21 cellular contexts compared by ENCODE assay signal in genomic region chr3:4833471-4833870, GRCh38.
DNase-seq lines count a peak whose midpoint lies in the region; ATAC-seq, FAIRE-seq and TF ChIP-seq lines count a peak whose summit lies in the region.
"Had no signal": no experiment of that assay in that cellular context is flagged by ENCODE, and none has a peak within 500 bp of the region (broad histone marks: within the 10 kb centered on the region; RNA-seq: fewer than 3 reads in every experiment).

No MANE protein-coding gene starts in this region.

- no peak for TF ChIP-seq POLR2A in Peyer's patch (IDR thresholded peaks at IDR 0.05)

- no peak overlapping the region for H2AFZ ChIP-seq in astrocyte (ENCODE audit: low read depth, low read length)
- H2AFZ ChIP-seq in smooth muscle cell (ENCODE audit: low read depth), result no peak overlapping the region

- H3K36me3 ChIP-seq in Peyer's patch (no peaks in the 10 kb centered on the region), astrocyte (ENCODE audit: insufficient read depth, low read length) (no peaks in the 10 kb centered on the region), smooth muscle cell (ENCODE audit: low read depth) (no peaks in the 10 kb centered on the region)

- H3K36me3 Mint-ChIP-seq in activated naive CD4-positive, alpha-beta T cell treated with anti-CD3 and anti-CD28 coated beads for 36 hours (ENCODE audit: low read depth), result peaks cover 25% of the 10 kb centered on the region
- H3K36me3 Mint-ChIP-seq in astrocyte (ENCODE audit: low read depth, unreplicated experiment), result peaks cover 1% of the 10 kb centered on the region

- 89% methylated on average over 5 of the region's 5 CpGs for WGBS in smooth muscle cell (ENCODE audit: low lambda C conversion rate)

- H3K4me3 ChIP-seq in Peyer's patch, result no peak overlapping the region
- H3K4me3 ChIP-seq in astrocyte (ENCODE audit: insufficient read depth, low read depth, low read length), result no peak overlapping the region
- no peak overlapping the region for H3K4me3 ChIP-seq in smooth muscle cell
- H3K4me3 ChIP-seq: vagina had no signal

- H3K4me1 ChIP-seq in Peyer's patch (peaks cover 0 to 14% (median 10%) of the 10 kb centered on the region in 4 donors), astrocyte (ENCODE audit: insufficient read depth, low read length) (peaks cover 30% of the 10 kb centered on the region), smooth muscle cell (ENCODE audit: low read depth) (peaks cover 28% of the 10 kb centered on the region)

- intact Hi-C loops in activated naive CD4-positive, alpha-beta T cell treated with anti-CD3 and anti-CD28 coated beads for 36 hours (cut with micrococcal nuclease), result loop anchor here (5.0 kb wide), 1 partner anchor 341 kb away; the partner anchor contains the start of gene ITPR1
- intact Hi-C loops in left colon (cut with DNase I, micrococcal nuclease), result no loop called here

- DNase-seq in activated naive CD4-positive, alpha-beta T cell treated with anti-CD3 and anti-CD28 coated beads for 36 hours, result no peak
- no peak for DNase-seq in activated naive CD4-positive, alpha-beta T cell (lab: John Stamatoyannopoulos, UW)
- no peak for DNase-seq in Peyer's patch
- DNase-seq in astrocyte (ENCODE audit: low read depth), result no peak
- no peak for DNase-seq in smooth muscle cell (lab: John Stamatoyannopoulos, UW; ENCODE audit: unreplicated experiment)
- no peak for DNase-seq in midbrain (lab: John Stamatoyannopoulos, UW)
- no peak for DNase-seq in left colon
- DNase-seq: aorta; Calu3; HCEC 1CT; hippocampal formation; KBM-7; NCI-H1092; NCI-H2107; NCI-H524; nephron progenitor cell; SHP77; stimulated activated CD4-positive, alpha-beta T cell treated with anti-CD3 and anti-CD28 coated beads, Interleukin-2, amount 100 ng/mL, for 48 hours had no signal

- H3F3A ChIP-seq in smooth muscle cell (ENCODE audit: low read depth), result peaks cover 43% of the 10 kb centered on the region

- no peaks in the 10 kb centered on the region for H3K27me3 Mint-ChIP-seq in activated naive CD4-positive, alpha-beta T cell treated with anti-CD3 and anti-CD28 coated beads for 36 hours (ENCODE audit: low read depth)
- H3K27me3 Mint-ChIP-seq in astrocyte (ENCODE audit: low read depth, unreplicated experiment), result no peaks in the 10 kb centered on the region

- ATAC-seq in HG02970 (IDR thresholded peaks at IDR 0.05; ENCODE audit: low FRiP score, unreplicated experiment), result no peak
- no peak for ATAC-seq in left colon

- no peaks in the 10 kb centered on the region for H3K9me3 ChIP-seq in Peyer's patch
- H3K9me3 ChIP-seq in astrocyte (ENCODE audit: insufficient read depth, low read depth, low read length), result no peaks in the 10 kb centered on the region
- no peaks in the 10 kb centered on the region for H3K9me3 ChIP-seq in smooth muscle cell (replicated peaks; ENCODE audit: low read depth)
- H3K9me3 ChIP-seq: vagina had no signal

- H3K79me2 ChIP-seq in astrocyte (ENCODE audit: insufficient read depth, low read length), result no peaks in the 10 kb centered on the region
- H3K79me2 ChIP-seq in smooth muscle cell (ENCODE audit: low read depth), result peaks cover 11% of the 10 kb centered on the region

- H3K4me3 Mint-ChIP-seq in activated naive CD4-positive, alpha-beta T cell treated with anti-CD3 and anti-CD28 coated beads for 36 hours, result no peak overlapping the region
- H3K4me3 Mint-ChIP-seq in astrocyte (ENCODE audit: unreplicated experiment), result peak overlapping the region; percentile 51
- H3K4me3 Mint-ChIP-seq: nephron progenitor cell had no signal

- H3K4me1 Mint-ChIP-seq in activated naive CD4-positive, alpha-beta T cell treated with anti-CD3 and anti-CD28 coated beads for 36 hours (ENCODE audit: low read depth), result peaks cover 88% of the 10 kb centered on the region
- H3K4me1 Mint-ChIP-seq in astrocyte (ENCODE audit: low read depth, unreplicated experiment), result peaks cover 77% of the 10 kb centered on the region

- H3K9ac ChIP-seq in astrocyte (ENCODE audit: low read length) (no peak overlapping the region), smooth muscle cell (ENCODE audit: low read depth) (peak overlapping the region; percentile 61)

- H4K20me1 ChIP-seq in astrocyte (ENCODE audit: insufficient read depth, low read length) (no peaks in the 10 kb centered on the region), smooth muscle cell (ENCODE audit: low read depth) (no peaks in the 10 kb centered on the region)

- peak overlapping the region; percentile 93 for H3K27ac Mint-ChIP-seq in activated naive CD4-positive, alpha-beta T cell treated with anti-CD3 and anti-CD28 coated beads for 36 hours
- peak overlapping the region; percentile 100 for H3K27ac Mint-ChIP-seq in astrocyte (ENCODE audit: unreplicated experiment)

- peak overlapping the region in 3 of 4 donors; percentile 2 to 43 (median 9) for H3K27ac ChIP-seq in Peyer's patch
- H3K27ac ChIP-seq in astrocyte (ENCODE audit: low read depth, low read length), result no peak overlapping the region
- peak overlapping the region; percentile 100 for H3K27ac ChIP-seq in smooth muscle cell (ENCODE audit: low read depth)
- H3K27ac ChIP-seq: vagina had no signal

- CTCF ChIA-PET in activated naive CD4-positive, alpha-beta T cell treated with anti-CD3 and anti-CD28 coated beads for 36 hours (lab: Charles Lee), result interaction anchor here (0.6 to 4.4 kb wide), 6 partner anchors 9 to 326 kb away, joined by 3 to 29 read pairs (median 4); no protein-coding TSS in a partner anchor

- TF ChIP-seq CTCF in Peyer's patch (IDR thresholded peaks at IDR 0.05) (no peak), astrocyte (IDR thresholded peaks at IDR 0.05; ENCODE audit: insufficient read depth, low read depth, low read length) (no peak), smooth muscle cell (IDR thresholded peaks at IDR 0.05; ENCODE audit: borderline replicate concordance, insufficient read depth, poor library complexity, severe bottlenecking) (no peak)

- FAIRE-seq in astrocyte (lab: Jason Lieb, UNC), result no peak
- FAIRE-seq: keratinocyte had no signal

- H3K27me3 ChIP-seq in Peyer's patch, result no peaks in the 10 kb centered on the region
- H3K27me3 ChIP-seq in astrocyte (ENCODE audit: insufficient read depth, low read length), result no peaks in the 10 kb centered on the region
- H3K27me3 ChIP-seq in smooth muscle cell (ENCODE audit: low read depth), result no peaks in the 10 kb centered on the region
- H3K27me3 ChIP-seq: vagina had no signal

- no peak overlapping the region for H3K4me2 ChIP-seq in astrocyte (ENCODE audit: low read length)
- H3K4me2 ChIP-seq in smooth muscle cell, result no peak overlapping the region

- H3K9me3 Mint-ChIP-seq in activated naive CD4-positive, alpha-beta T cell treated with anti-CD3 and anti-CD28 coated beads for 36 hours, result no peaks in the 10 kb centered on the region
- H3K9me3 Mint-ChIP-seq in astrocyte (ENCODE audit: unreplicated experiment), result no peaks in the 10 kb centered on the region
- H3K9me3 Mint-ChIP-seq: nephron progenitor cell had no signal
